In genomic region chr19:23779645-23780044, GRCh38 we compare ENCODE assay signal across 17 cellular contexts. TPM values are rescaled to one million over a fixed set of nuclear protein-coding genes. Genes with fewer than 3 reads are reported as not detected.
DNase-seq lines count a peak whose midpoint lies in the region; ATAC-seq, FAIRE-seq and TF ChIP-seq lines count a peak whose summit lies in the region.
"Had no signal": no experiment of that assay in that cellular context is flagged by ENCODE, and none has a peak within 500 bp of the region (broad histone marks: within the 10 kb centered on the region; RNA-seq: fewer than 3 reads in every experiment).

No MANE protein-coding gene starts in this region.

- peaks cover 8% of the 10 kb centered on the region for H3K9me3 Mint-ChIP-seq in activated T-helper 17 cell treated with anti-CD3 and anti-CD28 coated beads, Interleukin-2, amount 50 U/mL, for 72 hours

- H3K27ac Mint-ChIP-seq in activated T-helper 17 cell treated with anti-CD3 and anti-CD28 coated beads, Interleukin-2, amount 50 U/mL, for 72 hours = no peak overlapping the region
- H3K27ac Mint-ChIP-seq: CD4-positive, alpha-beta T cell had no signal

- peaks cover 10% of the 10 kb centered on the region for H3K4me1 Mint-ChIP-seq in activated T-helper 17 cell treated with anti-CD3 and anti-CD28 coated beads, Interleukin-2, amount 50 U/mL, for 72 hours

- H3K23ac ChIP-seq in trophoblast cell (ENCODE audit: low read length) = no peak overlapping the region

- 0% methylated on average over 7 of the region's 7 CpGs for WGBS in HepG2 (ENCODE audit: low lambda C conversion rate)
- WGBS in right lobe of liver (ENCODE audit: insufficient coverage, low coverage, low lambda C conversion rate, missing lambda C conversion rate) = 93% methylated on average over 6 of the region's 7 CpGs
- WGBS in esophagus muscularis mucosa = 96% methylated on average over 7 of the region's 7 CpGs
- no CpG with 5 or more reads among the region's 7 CpGs for WGBS in trophoblast cell (ENCODE audit: extremely low coverage, insufficient coverage, insufficient read length)

- H3K27me3 Mint-ChIP-seq in activated T-helper 17 cell treated with anti-CD3 and anti-CD28 coated beads, Interleukin-2, amount 50 U/mL, for 72 hours = no peaks in the 10 kb centered on the region
- H3K27me3 Mint-ChIP-seq: CD4-positive, alpha-beta T cell had no signal

- POLR2A ChIA-PET in HepG2 (lab: Yijun Ruan, JAX) = no interaction called here

- intact Hi-C loops in HepG2 (cut with micrococcal nuclease; ENCODE audit: unreplicated experiment) (no loop called here), right lobe of liver (cut with DNase I) (no loop called here), esophagus muscularis mucosa (cut with DNase I) (no loop called here)

- H3K4me2 ChIP-seq in HepG2 (ENCODE audit: low read depth, low read length) (no peak overlapping the region), trophoblast cell (ENCODE audit: low read length) (no peak overlapping the region)

- peaks cover 95% of the 10 kb centered on the region for H3K9me3 ChIP-seq in HepG2 (ENCODE audit: low read length)
- no peaks in the 10 kb centered on the region for H3K9me3 ChIP-seq in right lobe of liver
- H3K9me3 ChIP-seq in esophagus muscularis mucosa = no peaks in the 10 kb centered on the region
- H3K9me3 ChIP-seq in trophoblast cell (ENCODE audit: insufficient read depth, low read depth, low read length) = no peaks in the 10 kb centered on the region
- H3K9me3 ChIP-seq: Caco-2 had no signal

- CTCF ChIA-PET in HepG2 (lab: Yijun Ruan, JAX; ENCODE audit: low intra/inter-chr PET ratio, low total read pairs) = no interaction called here

- no peak overlapping the region for H2BK12ac ChIP-seq in trophoblast cell (ENCODE audit: low read length)

- H3K4me1 ChIP-seq in HepG2 (ENCODE audit: insufficient read depth, low read length) (no peaks in the 10 kb centered on the region), right lobe of liver (no peaks in the 10 kb centered on the region), esophagus muscularis mucosa (no peaks in the 10 kb centered on the region), trophoblast cell (ENCODE audit: control insufficient read depth in 1 of 2, insufficient read depth in 2 of 2, low read length in 2 of 2) (no peaks in the 10 kb centered on the region)
- H3K4me1 ChIP-seq: Caco-2 had no signal

- TF ChIP-seq CTCF in HepG2 (CRISPR knock-in tag; IDR thresholded peaks at IDR 0.05) (no peak), right lobe of liver (IDR thresholded peaks at IDR 0.05) (no peak), esophagus muscularis mucosa (IDR thresholded peaks at IDR 0.05) (no peak), coronary artery (IDR thresholded peaks at IDR 0.05) (no peak)

- no peak overlapping the region for H2BK5ac ChIP-seq in trophoblast cell (ENCODE audit: low read depth, low read length, poor library complexity)

- TF ChIP-seq EP300 in HepG2 (IDR thresholded peaks at IDR 0.05; ENCODE audit: low read depth in 2 of 2, low read length in 2 of 2) (no peak), HepG2 (CRISPR knock-in tag; IDR thresholded peaks at IDR 0.05; ENCODE audit: borderline replicate concordance) (no peak), esophagus muscularis mucosa (IDR thresholded peaks at IDR 0.05) (no peak)

- H3K27me3 ChIP-seq in HepG2 (ENCODE audit: control insufficient read depth in 1 of 2, insufficient read depth in 2 of 2, low read length in 2 of 2) (no peaks in the 10 kb centered on the region), right lobe of liver (no peaks in the 10 kb centered on the region), esophagus muscularis mucosa (no peaks in the 10 kb centered on the region), trophoblast cell (ENCODE audit: insufficient read depth, low read length) (no peaks in the 10 kb centered on the region)

- peaks cover 5% of the 10 kb centered on the region for H3K36me3 Mint-ChIP-seq in activated T-helper 17 cell treated with anti-CD3 and anti-CD28 coated beads, Interleukin-2, amount 50 U/mL, for 72 hours (ENCODE audit: low read depth)

- no peak for TF ChIP-seq POLR2A in HepG2 (IDR thresholded peaks at IDR 0.05; ENCODE audit: insufficient read depth in 1 of 2, low read depth in 2 of 2, low read length in 2 of 2)
- TF ChIP-seq POLR2A in right lobe of liver (IDR thresholded peaks at IDR 0.05) = no peak
- no peak for TF ChIP-seq POLR2A in esophagus muscularis mucosa (IDR thresholded peaks at IDR 0.05; ENCODE audit: low read depth)

- no peak overlapping the region for H2AK5ac ChIP-seq in trophoblast cell (ENCODE audit: low read length)

- no peak overlapping the region for H2AFZ ChIP-seq in HepG2 (ENCODE audit: low read length)
- no peak overlapping the region for H2AFZ ChIP-seq in trophoblast cell (ENCODE audit: insufficient read depth, low read length, poor library complexity)

- no peak overlapping the region for H3K4ac ChIP-seq in trophoblast cell (ENCODE audit: low read depth, low read length)

- DNase-seq in HepG2 (ENCODE audit: low spot score) (no peak), right lobe of liver (no peak), esophagus muscularis mucosa (ENCODE audit: extremely low spot score) (peak; percentile 31), trophoblast cell (peak; percentile 96 to 98), DMS153 treated with DMSO at 0.1 percent for 48 hours (lab: John Stamatoyannopoulos, UW; ENCODE audit: unreplicated experiment) (no peak), coronary artery (ENCODE audit: low spot score) (no peak)
- DNase-seq: ACHN; Caco-2; CD4-positive, alpha-beta T cell; DMS79; GDM1; GOT3; H7 had no signal

- TF ChIP-seq RAD21 in HepG2 (CRISPR knock-in tag; IDR thresholded peaks at IDR 0.05) = no peak

- no peaks in the 10 kb centered on the region for H3K79me1 ChIP-seq in trophoblast cell (ENCODE audit: low read length)

- no peak overlapping the region for H3K18ac ChIP-seq in trophoblast cell (ENCODE audit: low read length)

- no peak overlapping the region for H2BK120ac ChIP-seq in trophoblast cell (ENCODE audit: insufficient read depth, low read length, poor library complexity)

- no peaks in the 10 kb centered on the region for H4K20me1 ChIP-seq in HepG2 (ENCODE audit: insufficient read depth, low read length)

- no peak overlapping the region for H3K9ac ChIP-seq in HepG2 (ENCODE audit: insufficient read depth, low read depth, low read length)
- no peak overlapping the region for H3K9ac ChIP-seq in trophoblast cell (ENCODE audit: low read length)

- ATAC-seq in HepG2 (no peak), right lobe of liver (no peak)
- ATAC-seq in activated T-helper 17 cell treated with anti-CD3 and anti-CD28 coated beads, Interleukin-2, amount 50 U/mL, for 72 hours (replicated peaks) = peak; percentile 11

- no peaks in the 10 kb centered on the region for H3K79me2 ChIP-seq in HepG2 (ENCODE audit: insufficient read depth, low read length)
- H3K79me2 ChIP-seq in trophoblast cell (ENCODE audit: control insufficient read depth, insufficient read depth, low read length, poor library complexity) = no peaks in the 10 kb centered on the region

- no peak overlapping the region for H3K4me3 ChIP-seq in HepG2 (replicated peaks in 1 of 3; ENCODE audit: insufficient read depth in 1 of 3, low read depth in 2 of 3, low read length in 3 of 3)
- H3K4me3 ChIP-seq in right lobe of liver = no peak overlapping the region
- no peak overlapping the region for H3K4me3 ChIP-seq in esophagus muscularis mucosa
- H3K4me3 ChIP-seq in trophoblast cell (ENCODE audit: low read depth, low read length) = no peak overlapping the region
- H3K4me3 ChIP-seq in coronary artery = no peak overlapping the region

- in situ Hi-C loops in HepG2 (cut with HindIII; ENCODE audit: extremely low pct_ligation_motif_present, low pct_unique_long_range_greater_than_20kb) = no loop called here

- no peaks in the 10 kb centered on the region for H3K36me3 ChIP-seq in HepG2 (replicated peaks in 1 of 2; ENCODE audit: control insufficient read depth in 1 of 2, insufficient read depth in 2 of 2, low read length in 2 of 2)
- H3K36me3 ChIP-seq in right lobe of liver = no peaks in the 10 kb centered on the region
- peaks cover 0 to 9% (median 0%) of the 10 kb centered on the region in 4 donors for H3K36me3 ChIP-seq in esophagus muscularis mucosa
- H3K36me3 ChIP-seq in trophoblast cell (ENCODE audit: control insufficient read depth in 1 of 2, insufficient read depth in 2 of 2, low read length in 2 of 2) = peaks cover 6 to 46% of the 10 kb centered on the region in 2 experiments

- H4K12ac ChIP-seq in trophoblast cell (ENCODE audit: low read depth, low read length) = no peak overlapping the region

- no peak overlapping the region for H3K4me3 Mint-ChIP-seq in activated T-helper 17 cell treated with anti-CD3 and anti-CD28 coated beads, Interleukin-2, amount 50 U/mL, for 72 hours
- H3K4me3 Mint-ChIP-seq: CD4-positive, alpha-beta T cell had no signal

- no peak overlapping the region for H3K14ac ChIP-seq in trophoblast cell (ENCODE audit: low read length)

- no TSS peak for BruUV-seq in HepG2 (replicated peaks; lab: Mats Ljungman, UMichigan)

- no peak for FAIRE-seq in HepG2 (lab: Jason Lieb, UNC)
- FAIRE-seq: A204.1, D721Med had no signal

- H3K27ac ChIP-seq in HepG2 (ENCODE audit: extremely low read length, insufficient read depth, low read length) (no peak overlapping the region), right lobe of liver (no peak overlapping the region), esophagus muscularis mucosa (replicated peaks in 1 of 4) (no peak overlapping the region), trophoblast cell (ENCODE audit: low read depth, low read length) (no peak overlapping the region), coronary artery (no peak overlapping the region)
- H3K27ac ChIP-seq: C4-2B had no signal

- H4K91ac ChIP-seq in trophoblast cell (ENCODE audit: low read depth, low read length) = no peak overlapping the region

- no peak overlapping the region for H4K8ac ChIP-seq in trophoblast cell (ENCODE audit: low read depth, low read length)

RNA-seq across cellular contexts. Expression of gene ZNF681, which starts 21.0 kb away (rescaled TPM):
- total RNA-seq in HepG2 (2016; rRNA removed; fragmentation: Illumina TruSeq; extraction: Trizol) (not detected in 2 replicates), right lobe of liver (under 1 TPM; under 0.01 to 0.49 (median 0.08) TPM), esophagus muscularis mucosa (1 to 10 TPM in 1 of 4 donors, under 1 TPM in 3; 0.65 to 1.1 (median 0.91) TPM)
- not detected in 2 replicates for total RNA-seq in HepG2 (2016; cell fraction: cytosol; rRNA removed; fragmentation: Illumina TruSeq; extraction: Trizol; ENCODE audit: low read depth)
- total RNA-seq in HepG2 (2016; cell fraction: insoluble cytoplasmic fraction; rRNA removed; fragmentation: Illumina TruSeq; extraction: Trizol) = not detected in 2 replicates
- total RNA-seq in HepG2 (2016; cell fraction: membrane; rRNA removed; fragmentation: Illumina TruSeq; extraction: Trizol) = not detected in 2 replicates
- total RNA-seq in HepG2 (2016; cell fraction: nucleus; rRNA removed; fragmentation: Illumina TruSeq; extraction: Trizol) = not detected in 2 replicates
- polyA plus RNA-seq in HepG2 (2011; rRNA removed) = not detected in 2 replicates
- polyA plus RNA-seq in HepG2 (2011; cell fraction: cytosol; rRNA removed) = not detected in 2 replicates
- polyA plus RNA-seq in HepG2 (2011; cell fraction: nucleus; rRNA removed) = not detected in 2 replicates
- not detected in 2 replicates for polyA plus RNA-seq in HepG2 (2012)
- not detected in 2 replicates for polyA plus RNA-seq in HepG2 (2016; cell fraction: cytosol; fragmentation: Illumina TruSeq; extraction: Trizol; ENCODE audit: low read depth)
- polyA plus RNA-seq in HepG2 (2016; cell fraction: insoluble cytoplasmic fraction; fragmentation: Illumina TruSeq; extraction: Trizol; ENCODE audit: low read depth) = not detected in 2 replicates
- not detected in 2 replicates for polyA plus RNA-seq in HepG2 (2016; cell fraction: membrane; fragmentation: Illumina TruSeq; extraction: Trizol; ENCODE audit: low read depth)
- polyA plus RNA-seq in HepG2 (2016; cell fraction: nucleus; fragmentation: Illumina TruSeq; extraction: Trizol; ENCODE audit: insufficient read depth, low read depth) = not detected in 2 replicates
- polyA minus RNA-seq in HepG2 (2011; rRNA and poly(A)+ RNA removed; ENCODE audit: low replicate concordance) = not detected in 2 replicates
- not detected in 2 replicates for polyA minus RNA-seq in HepG2 (2011; cell fraction: cytosol; rRNA and poly(A)+ RNA removed)
- not detected in 2 replicates for polyA minus RNA-seq in HepG2 (2011; cell fraction: nucleus; rRNA and poly(A)+ RNA removed)
- total RNA-seq in activated T-helper 17 cell treated with anti-CD3 and anti-CD28 coated beads, Interleukin-2, amount 50 U/mL, for 72 hours = 1 to 10 TPM; 2.3 to 3.1 TPM
- polyA plus RNA-seq in trophoblast cell (2013) = 2.0 and 2.5 TPM in 2 replicates

Comparison
In these comparisons a context has a peak if more than half of its experiments do, and no peak if none do; other contexts are left out.
1. DNase-seq: peak in esophagus muscularis mucosa (single experiment) and trophoblast cell (2 of 2); none in HepG2 (single experiment), right lobe of liver (0 of 3), DMS153 treated with DMSO at 0.1 percent for 48 hours (single experiment) and coronary artery (single experiment).